12 cellular contexts compared by ENCODE assay signal in the genomic region with DNA sequence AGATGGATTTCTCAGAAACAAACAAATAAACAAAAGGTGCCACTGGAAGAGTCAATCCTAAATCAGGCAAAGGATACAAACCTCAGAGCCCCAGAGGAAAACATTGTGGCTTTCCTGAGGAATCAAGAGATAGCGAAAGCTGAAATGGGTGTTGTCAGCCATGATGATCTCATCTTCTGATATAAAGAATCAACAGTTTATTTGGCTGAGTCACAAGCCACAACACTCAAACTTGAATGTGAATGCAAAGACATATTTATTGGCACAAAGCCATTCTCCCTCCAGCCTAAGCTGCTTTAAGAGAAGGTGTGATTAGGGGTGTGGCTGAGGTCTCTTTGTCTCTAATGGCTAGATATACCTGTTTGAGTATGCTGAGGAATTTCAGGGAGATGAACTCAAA.
DNase-seq lines count a peak whose midpoint lies in the region; TF ChIP-seq lines count a peak whose summit lies in the region.
"Had no signal": no experiment of that assay in that cellular context is flagged by ENCODE, and none has a peak within 500 bp of the region (broad histone marks: within the 10 kb centered on the region; RNA-seq: fewer than 3 reads in every experiment).

No MANE protein-coding gene starts in this region.

- H4K8ac ChIP-seq in neuronal stem cell (ENCODE audit: low read depth, low read length) = no peak overlapping the region

- no peaks in the 10 kb centered on the region for H3K27me3 ChIP-seq in GM23248 (replicated peaks; ENCODE audit: insufficient read depth)
- peaks cover 13% of the 10 kb centered on the region for H3K27me3 ChIP-seq in mammary epithelial cell (ENCODE audit: insufficient read depth, low read length)
- no peaks in the 10 kb centered on the region for H3K27me3 ChIP-seq in neuronal stem cell (ENCODE audit: control insufficient read depth in 3 of 3, insufficient read depth in 3 of 3, low read depth in 1 of 3, low read length in 3 of 3)
- H3K27me3 ChIP-seq: right atrium auricular region had no signal

- H3K4me3 ChIP-seq in GM23248 (no peak overlapping the region), mammary epithelial cell (replicated peaks in 1 of 3; ENCODE audit: insufficient read depth in 1 of 3, low read depth in 2 of 3, low read length in 3 of 3) (no peak overlapping the region), neuronal stem cell (ENCODE audit: low read length in 2 of 2) (no peak overlapping the region)
- H3K4me3 ChIP-seq: right atrium auricular region had no signal

- H4K20me1 ChIP-seq in GM23248 (ENCODE audit: insufficient read depth) (no peaks in the 10 kb centered on the region), mammary epithelial cell (ENCODE audit: insufficient read depth, low read length) (no peaks in the 10 kb centered on the region)

- CTCF ChIA-PET in mammary epithelial cell (lab: Charles Lee; ENCODE audit: low non-redundant PET) = interaction anchor here (0.5 kb wide), 1 partner anchor 672 kb away, joined by 3 read pairs; no protein-coding TSS in a partner anchor

- peaks cover 21% of the 10 kb centered on the region; the same call in 1 of the 2 replicates for H3F3A ChIP-seq in GM23248 (ENCODE audit: insufficient read depth)

- peaks cover 5% of the 10 kb centered on the region; the same call in 1 of the 2 replicates for H3K36me3 ChIP-seq in GM23248 (ENCODE audit: low read depth)
- H3K36me3 ChIP-seq in mammary epithelial cell (ENCODE audit: insufficient read depth, low read length) = no peaks in the 10 kb centered on the region
- H3K36me3 ChIP-seq in neuronal stem cell (replicated peaks in 1 of 2; ENCODE audit: control insufficient read depth in 2 of 2, insufficient read depth in 2 of 2, low read length in 2 of 2) = no peaks in the 10 kb centered on the region
- H3K36me3 ChIP-seq: right atrium auricular region had no signal

- H3K9ac ChIP-seq in GM23248 (peak overlapping the region; percentile 28; the same call in 1 of the 2 replicates), mammary epithelial cell (ENCODE audit: insufficient read depth, low read length) (peak overlapping the region; percentile 2), neuronal stem cell (ENCODE audit: low read depth, low read length, poor library complexity) (no peak overlapping the region)

- no peak overlapping the region for H2BK12ac ChIP-seq in neuronal stem cell (ENCODE audit: low read length)

- no peak overlapping the region for H3K23ac ChIP-seq in neuronal stem cell (ENCODE audit: low read depth, low read length, poor library complexity)

- H2BK15ac ChIP-seq in neuronal stem cell (ENCODE audit: low read length) = no peak overlapping the region

- dilution Hi-C loops in mammary epithelial cell (cut with HindIII; ENCODE audit: low sequenced_read_pairs) = no loop called here

- intact Hi-C loops in mammary epithelial cell (cut with micrococcal nuclease) = loop anchor here (1.0 to 5.0 kb wide), 2 partner anchors 148 to 280 kb away; no protein-coding TSS in a partner anchor

- in situ Hi-C loops in GM23248 (cut with MboI) = no loop called here
- in situ Hi-C loops in mammary epithelial cell (cut with MboI; ENCODE audit: low sequenced_read_pairs in 2 of 2) = loop anchor here in 1 of 2 donors (10.0 kb wide), 1 partner anchor 314 kb away; no protein-coding TSS in a partner anchor

- no peak overlapping the region for H3K4ac ChIP-seq in neuronal stem cell (ENCODE audit: low read length)

- H3K79me2 ChIP-seq in GM23248 (ENCODE audit: insufficient read depth) (no peaks in the 10 kb centered on the region), mammary epithelial cell (ENCODE audit: insufficient read depth, low read length) (no peaks in the 10 kb centered on the region)

- no TSS peak for BruUV-seq in mammary epithelial cell (replicated peaks; lab: Mats Ljungman, UMichigan)

- H3K9me3 ChIP-seq in GM23248 (ENCODE audit: low read depth) (no peaks in the 10 kb centered on the region), mammary epithelial cell (replicated peaks; ENCODE audit: insufficient read depth, low read length) (peaks cover 6% of the 10 kb centered on the region), neuronal stem cell (replicated peaks in 1 of 2; ENCODE audit: control insufficient read depth in 2 of 2, insufficient read depth in 1 of 2, low read depth in 1 of 2, low read length in 2 of 2) (no peaks in the 10 kb centered on the region)
- H3K9me3 ChIP-seq: right atrium auricular region had no signal

- 61 to 63% methylated on average over 1 of the region's 1 CpG for WGBS in GM23248 (ENCODE audit: low coverage in 1 of 2, low lambda C conversion rate in 2 of 2, missing lambda C conversion rate in 2 of 2), 2 experiments
- 0% methylated on average over 1 of the region's 1 CpG for WGBS in mammary epithelial cell (ENCODE audit: low coverage, missing lambda C conversion rate)
- WGBS in neuronal stem cell (ENCODE audit: extremely low coverage in 2 of 2, insufficient read length in 2 of 2, insufficient replicate concordance in 1 of 2), 2 donors = no CpG with 5 or more reads among the region's 1 CpG

- H3K18ac ChIP-seq in neuronal stem cell (ENCODE audit: low read length) = no peak overlapping the region

- no peaks in the 10 kb centered on the region for H3K9me2 ChIP-seq in GM23248 (ENCODE audit: insufficient read depth)

- TF ChIP-seq CTCF in mammary epithelial cell (conservative IDR thresholded peaks at IDR 0.05 in 1 of 2, IDR thresholded peaks at IDR 0.05 in 1 of 2; ENCODE audit: extremely low read depth in 1 of 2, insufficient read depth in 1 of 2, low read depth in 1 of 2, low read length in 2 of 2) = no peak

- H3K27ac ChIP-seq in GM23248 = peak overlapping the region; percentile 86
- H3K27ac ChIP-seq in mammary epithelial cell (ENCODE audit: insufficient read depth, low read depth, low read length) = peak overlapping the region; percentile 18
- no peak overlapping the region for H3K27ac ChIP-seq in neuronal stem cell (replicated peaks; ENCODE audit: low read length)
- H3K27ac ChIP-seq: right atrium auricular region had no signal

- no peak overlapping the region for H2BK5ac ChIP-seq in neuronal stem cell (ENCODE audit: low read length)

- no peaks in the 10 kb centered on the region for H3K79me1 ChIP-seq in neuronal stem cell (ENCODE audit: low read depth, low read length)

- H4K91ac ChIP-seq in neuronal stem cell (ENCODE audit: low read depth, low read length, poor library complexity) = no peak overlapping the region

- H2AFZ ChIP-seq in GM23248 (no peak overlapping the region), mammary epithelial cell (ENCODE audit: low read depth, low read length) (no peak overlapping the region), neuronal stem cell (ENCODE audit: low read length) (no peak overlapping the region)

- no peak overlapping the region for H2AK5ac ChIP-seq in neuronal stem cell (ENCODE audit: low read depth, low read length)

- H3K4me2 ChIP-seq in GM23248 (ENCODE audit: unreplicated experiment) (no peak overlapping the region), mammary epithelial cell (ENCODE audit: insufficient read depth, low read depth, low read length) (no peak overlapping the region), neuronal stem cell (ENCODE audit: insufficient read depth, low read length, poor library complexity, severe bottlenecking) (no peak overlapping the region)

- H2BK120ac ChIP-seq in neuronal stem cell (ENCODE audit: low read depth, low read length) = no peak overlapping the region

- H3K4me1 ChIP-seq in GM23248 (ENCODE audit: insufficient read depth) (peaks cover 36% of the 10 kb centered on the region), mammary epithelial cell (ENCODE audit: insufficient read depth, low read length) (peaks cover 7% of the 10 kb centered on the region), neuronal stem cell (ENCODE audit: control insufficient read depth in 2 of 2, insufficient read depth in 1 of 2, low read depth in 1 of 2, low read length in 2 of 2) (no peaks in the 10 kb centered on the region)
- H3K4me1 ChIP-seq: right atrium auricular region had no signal

- DNase-seq in GM23248 = peak; percentile 65
- DNase-seq in NCI-H2029 treated with DMSO at 0.1 percent for 48 hours (lab: John Stamatoyannopoulos, UW) = peak; percentile 5
- DNase-seq in mammary epithelial cell = peak; percentile 94
- DNase-seq in non-pigmented ciliary epithelial cell (ENCODE audit: low read depth) = peak; percentile 67
- no peak for DNase-seq in NCI-H1436 (lab: John Stamatoyannopoulos, UW)
- DNase-seq in pons (ENCODE audit: low spot score) = no peak
- no peak for DNase-seq in GM03348 (ENCODE audit: low spot score)
- DNase-seq in neuronal stem cell (ENCODE audit: low spot score) = no peak
- DNase-seq: activated naive CD8-positive, alpha-beta T cell treated with anti-CD3 and anti-CD28 coated beads for 36 hours; DMS79; effector CD8-positive, alpha-beta T cell had no signal

- no peak overlapping the region for H3K14ac ChIP-seq in neuronal stem cell (ENCODE audit: low read length)

Comparison
In these comparisons a context has a peak if more than half of its experiments do, and no peak if none do; other contexts are left out.
1. DNase-seq: peak in GM23248 (single experiment), NCI-H2029 treated with DMSO at 0.1 percent for 48 hours (single experiment), mammary epithelial cell (single experiment) and non-pigmented ciliary epithelial cell (single experiment); none in NCI-H1436 (single experiment), pons (single experiment), GM03348 (single experiment) and neuronal stem cell (single experiment).